In genomic region chr2:70140978-70141753, GRCh38 we compare ENCODE assay signal across 8 cellular contexts. TPM values are rescaled to one million over a fixed set of nuclear protein-coding genes. Genes with fewer than 3 reads are reported as not detected.
DNase-seq lines count a peak whose midpoint lies in the region; ATAC-seq and TF ChIP-seq lines count a peak whose summit lies in the region.

No MANE protein-coding gene starts in this region.

- TF ChIP-seq POLR2A in spleen (IDR thresholded peaks at IDR 0.05): peak in 2 of 3 donors; percentile 49 to 57

- TF ChIP-seq CTCF in astrocyte of the spinal cord (IDR thresholded peaks at IDR 0.05; ENCODE audit: low read depth, low read length) (peak; percentile 40), spleen (IDR thresholded peaks at IDR 0.05 in 8 of 11, conservative IDR thresholded peaks at IDR 0.05 in 3 of 11) (peak in 10 of 11 experiments; percentile 40 to 89 (median 63))

- intact Hi-C loops in spleen (cut with DNase I; ENCODE audit: low total_unique reads): loop anchor here (5.0 kb wide), 2 partner anchors 54 to 69 kb away; partner anchors contain the start of gene PCBP1

- peak overlapping the region; percentile 37 for H3K4me3 ChIP-seq in astrocyte of the spinal cord (ENCODE audit: low read depth, low read length)
- peak overlapping the region; percentile 74 for H3K4me3 ChIP-seq in iPS-20b (ENCODE audit: low read length)
- peak overlapping the region; percentile 35 to 74 (median 46) for H3K4me3 ChIP-seq in spleen

- in situ Hi-C loops in astrocyte of the spinal cord (cut with HindIII; ENCODE audit: low sequenced_read_pairs): no loop called here

- H3K4me1 ChIP-seq in iPS-20b (ENCODE audit: insufficient read depth, low read length) (peaks cover 21% of the 10 kb centered on the region), spleen (peaks cover 27 to 63% (median 50%) of the 10 kb centered on the region in 6 donors)

- H3K36me3 ChIP-seq in iPS-20b (ENCODE audit: insufficient read depth, low read depth, low read length): no peaks in the 10 kb centered on the region
- H3K36me3 ChIP-seq in spleen: no peaks in the 10 kb centered on the region

- H3K27ac ChIP-seq in iPS-20b (ENCODE audit: low read length) (peak overlapping the region; percentile 91), spleen (peak overlapping the region; percentile 99 to 100 (median 100))

- 46 to 52% (median 46%) methylated on average over 14 of the region's 14 CpGs for WGBS in spleen, 5 donors

- H3K9me3 ChIP-seq in iPS-20b (ENCODE audit: insufficient read depth, low read depth, low read length) (no peaks in the 10 kb centered on the region), spleen (no peaks in the 10 kb centered on the region)

- DNase-seq in DMS153 (lab: John Stamatoyannopoulos, UW) (peak; percentile 97), HuH-7 (ENCODE audit: low spot score) (peak; percentile 60), SHP77 treated with DMSO at 0.1 percent for 48 hours (lab: John Stamatoyannopoulos, UW) (peak; percentile 28), astrocyte of the spinal cord (ENCODE audit: low read depth, low spot score) (peak; percentile 35), spleen (peak; percentile 86), NCI-H2227 (lab: John Stamatoyannopoulos, UW; ENCODE audit: unreplicated experiment) (no peak)

- peak overlapping the region; percentile 88 for H3K9ac ChIP-seq in iPS-20b (ENCODE audit: low read depth, low read length)

- H3K27me3 ChIP-seq in iPS-20b (ENCODE audit: insufficient read depth, low read length) (no peaks in the 10 kb centered on the region), spleen (replicated peaks in 1 of 7) (no peaks in the 10 kb centered on the region)

- ATAC-seq in GM19463 (IDR thresholded peaks at IDR 0.05; ENCODE audit: unreplicated experiment): peak; percentile 47

RNA-seq across cellular contexts. Expression of gene C2orf42, which starts 49.7 kb away (rescaled TPM):
- 10 to 100 TPM; 11.2 to 24.3 (median 20.3) TPM for total RNA-seq in spleen
- 10 to 100 TPM in 1 of 3 donors, 1 to 10 TPM in 2; 6.0 to 13.6 (median 9.7) TPM for polyA plus RNA-seq in spleen

RNA-seq across cellular contexts. Expression of gene PCBP1, which starts 53.9 kb away (rescaled TPM):
- total RNA-seq in spleen: 100 to 1,000 TPM; 256 to 351 (median 301) TPM
- 100 to 1,000 TPM; 254 to 294 (median 278) TPM for polyA plus RNA-seq in spleen
